ENCODE assay signal across 1 cellular context in genomic region chr10:26534384-26534783, GRCh38.
TF ChIP-seq lines count a peak whose summit lies in the region.

No MANE protein-coding gene starts in this region.

TF ChIP-seq in H1, 55 proteins besides CTCF, POLR2A, EP300 and RAD21 (continued from another document):
- TF ChIP-seq SUZ12 (IDR thresholded peaks at IDR 0.05; ENCODE audit: low read length): no peak
- TF ChIP-seq MAX (IDR thresholded peaks at IDR 0.05): peak; percentile 59
